ENCODE assay signal across 8 cellular contexts in the genomic region with DNA sequence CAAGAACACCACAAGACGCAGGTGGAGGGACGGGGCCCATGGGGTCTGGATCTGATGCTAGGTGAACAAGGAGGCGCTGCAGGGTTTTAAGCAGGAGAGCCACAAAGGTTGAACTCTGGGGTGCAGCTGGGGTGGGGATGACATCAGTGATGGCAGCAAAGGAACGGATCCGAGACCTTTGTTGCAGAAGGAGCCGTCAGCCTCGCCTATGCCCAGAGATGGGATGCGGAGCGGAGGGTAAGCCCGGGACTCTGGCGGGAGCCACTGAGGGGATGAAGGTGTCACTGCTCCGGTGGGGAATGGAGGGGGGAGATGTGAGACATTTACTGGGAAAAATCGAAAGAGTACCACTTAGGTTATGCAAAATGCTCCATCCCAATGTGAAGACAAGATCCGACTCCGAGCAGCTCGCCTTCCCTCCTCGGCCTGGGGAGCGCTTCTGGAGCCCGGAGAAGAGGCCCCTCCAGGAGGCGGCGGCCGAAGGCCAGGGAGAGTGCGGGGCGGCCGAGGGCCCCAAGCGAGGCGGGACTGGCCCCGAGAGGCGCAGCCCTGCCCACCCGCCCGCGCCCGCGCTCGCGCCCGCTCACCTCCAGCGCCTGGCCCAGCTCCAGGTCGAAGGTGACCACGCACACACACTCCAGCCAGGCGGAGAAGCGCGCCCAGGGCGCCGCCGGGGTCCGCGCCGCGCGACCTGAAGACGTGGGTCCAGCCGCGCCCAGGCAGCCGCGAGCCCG. TPM values are rescaled to one million over a fixed set of nuclear protein-coding genes. Genes with fewer than 3 reads are reported as not detected.
A peak's percentile ranks its signal among the peaks of the same experiment; 100 is the strongest.
DNase-seq lines count a peak whose midpoint lies in the region; ATAC-seq, FAIRE-seq and TF ChIP-seq lines count a peak whose summit lies in the region.

No MANE protein-coding gene starts in this region.

- no peak for ATAC-seq in activated CD8-positive, alpha-beta T cell treated with anti-CD3 and anti-CD28 coated beads for 36 hours
- no peak for ATAC-seq in GM21723 (IDR thresholded peaks at IDR 0.05; ENCODE audit: unreplicated experiment)

- TF ChIP-seq CTCF in activated CD8-positive, alpha-beta T cell treated with anti-CD3 and anti-CD28 coated beads for 36 hours (IDR thresholded peaks at IDR 0.05) = no peak
- TF ChIP-seq CTCF in keratinocyte (optimal IDR thresholded peaks at IDR 0.05 in 1 of 3, IDR thresholded peaks at IDR 0.05 in 1 of 3, conservative IDR thresholded peaks at IDR 0.05 in 1 of 3; ENCODE audit: extremely low read depth in 1 of 3, insufficient read depth in 2 of 3, low read length in 3 of 3) (no peak), suprapubic skin (IDR thresholded peaks at IDR 0.05) (no peak)

- H3K4me3 Mint-ChIP-seq in activated CD4-positive, alpha-beta T cell treated with anti-CD3 and anti-CD28 coated beads, Interleukin-2, amount 10 ng/mL, durations not matched to agents 7 days and 5 days = peak overlapping the region; percentile 68
- H3K4me3 Mint-ChIP-seq in activated CD8-positive, alpha-beta T cell treated with anti-CD3 and anti-CD28 coated beads for 36 hours = peak overlapping the region; percentile 77

- POLR2A ChIA-PET in activated CD4-positive, alpha-beta T cell treated with anti-CD3 and anti-CD28 coated beads, Interleukin-2, amount 10 ng/mL, durations not matched to agents 7 days and 5 days (lab: Charles Lee) = interaction anchor here (0.6 kb wide), 1 partner anchor 12 kb away, joined by 3 read pairs; no protein-coding TSS in a partner anchor
- POLR2A ChIA-PET in activated CD8-positive, alpha-beta T cell treated with anti-CD3 and anti-CD28 coated beads for 36 hours (lab: Charles Lee) = interaction anchor here (1.1 to 1.7 kb wide), 5 partner anchors 9 to 295 kb away, joined by 3 to 8 read pairs (median 4); no protein-coding TSS in a partner anchor

- dilution Hi-C loops in keratinocyte (cut with MboI; ENCODE audit: extremely low pct_ligation_motif_present, low sequenced_read_pairs) = no loop called here

- no peak for TF ChIP-seq EP300 in suprapubic skin (IDR thresholded peaks at IDR 0.05)

- DNase-seq in activated CD4-positive, alpha-beta T cell treated with anti-CD3 and anti-CD28 coated beads, Interleukin-2, amount 10 ng/mL, durations not matched to agents 7 days and 5 days = no peak
- no peak for DNase-seq in activated CD4-positive, alpha-beta T cell treated with anti-CD3 and anti-CD28 coated beads for 4 hours
- no peak for DNase-seq in activated CD8-positive, alpha-beta T cell treated with anti-CD3 and anti-CD28 coated beads for 36 hours
- no peak for DNase-seq in keratinocyte (ENCODE audit: low read depth, low spot score)
- DNase-seq in suprapubic skin (ENCODE audit: low spot score in 2 of 2) = no peak
- DNase-seq in LoVo (ENCODE audit: low spot score) = no peak
- DNase-seq in C1 segment of cervical spinal cord (lab: John Stamatoyannopoulos, UW) = no peak

- H3K36me3 Mint-ChIP-seq in activated CD4-positive, alpha-beta T cell treated with anti-CD3 and anti-CD28 coated beads, Interleukin-2, amount 10 ng/mL, durations not matched to agents 7 days and 5 days (ENCODE audit: low read depth) = no peaks in the 10 kb centered on the region
- H3K36me3 Mint-ChIP-seq in activated CD8-positive, alpha-beta T cell treated with anti-CD3 and anti-CD28 coated beads for 36 hours (ENCODE audit: low read depth) = no peaks in the 10 kb centered on the region

- H4K20me1 ChIP-seq in keratinocyte (ENCODE audit: control insufficient read depth, extremely low read depth, insufficient read depth, low read length) = no peaks in the 10 kb centered on the region

- H3K36me3 ChIP-seq in keratinocyte (ENCODE audit: control insufficient read depth in 2 of 2, extremely low read depth in 1 of 2, insufficient read depth in 2 of 2, low read length in 2 of 2) = no peaks in the 10 kb centered on the region
- no peaks in the 10 kb centered on the region for H3K36me3 ChIP-seq in suprapubic skin

- no peaks in the 10 kb centered on the region for H3K9me3 ChIP-seq in keratinocyte (ENCODE audit: control insufficient read depth, low read depth, low read length)
- H3K9me3 ChIP-seq in suprapubic skin = no peaks in the 10 kb centered on the region

- H3K9me1 ChIP-seq in keratinocyte (ENCODE audit: control insufficient read depth, extremely low read depth, insufficient read depth, low read length) = no peaks in the 10 kb centered on the region

- no peak for TF ChIP-seq POLR2A in suprapubic skin (IDR thresholded peaks at IDR 0.05)

- peak overlapping the region; percentile 20 for H3K27ac Mint-ChIP-seq in activated CD4-positive, alpha-beta T cell treated with anti-CD3 and anti-CD28 coated beads, Interleukin-2, amount 10 ng/mL, durations not matched to agents 7 days and 5 days
- H3K27ac Mint-ChIP-seq in activated CD8-positive, alpha-beta T cell treated with anti-CD3 and anti-CD28 coated beads for 36 hours = no peak overlapping the region

- H3K4me3 ChIP-seq in keratinocyte (ENCODE audit: control insufficient read depth in 2 of 3, extremely low read depth in 1 of 3, insufficient read depth in 2 of 3, low read depth in 1 of 3, low read length in 3 of 3) (peak overlapping the region; percentile 42 to 64 (median 54)), suprapubic skin (peak overlapping the region; percentile 74)

- H3K9ac ChIP-seq in keratinocyte (ENCODE audit: control insufficient read depth, extremely low read depth, insufficient read depth, low read length) = peak overlapping the region; percentile 85

- H3K27me3 ChIP-seq in keratinocyte (ENCODE audit: control insufficient read depth, extremely low read depth, insufficient read depth, low read length) (no peaks in the 10 kb centered on the region), suprapubic skin (no peaks in the 10 kb centered on the region)

- no peak for FAIRE-seq in keratinocyte (lab: Jason Lieb, UNC)

- H2AFZ ChIP-seq in keratinocyte (ENCODE audit: control insufficient read depth, low read length) = peak overlapping the region; percentile 63

- H3K4me1 ChIP-seq in keratinocyte (ENCODE audit: control insufficient read depth, extremely low read depth, insufficient read depth, low read length) (peaks cover 14% of the 10 kb centered on the region), suprapubic skin (peaks cover 23% of the 10 kb centered on the region)

- intact Hi-C loops in activated CD8-positive, alpha-beta T cell treated with anti-CD3 and anti-CD28 coated beads for 36 hours (cut with micrococcal nuclease) = loop anchor here (5.0 kb wide), 1 partner anchor 49 kb away; no protein-coding TSS in a partner anchor

- peaks cover 13% of the 10 kb centered on the region for H3K4me1 Mint-ChIP-seq in activated CD4-positive, alpha-beta T cell treated with anti-CD3 and anti-CD28 coated beads, Interleukin-2, amount 10 ng/mL, durations not matched to agents 7 days and 5 days
- H3K4me1 Mint-ChIP-seq in activated CD8-positive, alpha-beta T cell treated with anti-CD3 and anti-CD28 coated beads for 36 hours (ENCODE audit: low read depth) = peaks cover 15% of the 10 kb centered on the region

- H3K27me3 Mint-ChIP-seq in activated CD4-positive, alpha-beta T cell treated with anti-CD3 and anti-CD28 coated beads, Interleukin-2, amount 10 ng/mL, durations not matched to agents 7 days and 5 days = peaks cover 24% of the 10 kb centered on the region
- peaks cover 10% of the 10 kb centered on the region for H3K27me3 Mint-ChIP-seq in activated CD8-positive, alpha-beta T cell treated with anti-CD3 and anti-CD28 coated beads for 36 hours

- CTCF ChIA-PET in activated CD4-positive, alpha-beta T cell treated with anti-CD3 and anti-CD28 coated beads, Interleukin-2, amount 10 ng/mL, durations not matched to agents 7 days and 5 days (lab: Charles Lee) = interaction anchor here (0.5 to 8.6 kb wide), 7 partner anchors 10 to 75 kb away, joined by 3 to 54 read pairs (median 4); a partner anchor contains a TSS
- CTCF ChIA-PET in activated CD8-positive, alpha-beta T cell treated with anti-CD3 and anti-CD28 coated beads for 36 hours (lab: Charles Lee) = interaction anchor here (0.8 to 6.4 kb wide), 9 partner anchors 11 to 75 kb away, joined by 3 to 44 read pairs (median 15); a partner anchor contains a TSS

- 33% methylated on average over 21 of the region's 57 CpGs for WGBS in suprapubic skin

- H3K4me2 ChIP-seq in keratinocyte (ENCODE audit: control insufficient read depth, extremely low read depth, insufficient read depth, low read depth, low read length) = peak overlapping the region; percentile 85

- H3K79me2 ChIP-seq in keratinocyte (ENCODE audit: control insufficient read depth, insufficient read depth, low read length) = no peaks in the 10 kb centered on the region

- H3K9me3 Mint-ChIP-seq in activated CD4-positive, alpha-beta T cell treated with anti-CD3 and anti-CD28 coated beads, Interleukin-2, amount 10 ng/mL, durations not matched to agents 7 days and 5 days = no peaks in the 10 kb centered on the region
- no peaks in the 10 kb centered on the region for H3K9me3 Mint-ChIP-seq in activated CD8-positive, alpha-beta T cell treated with anti-CD3 and anti-CD28 coated beads for 36 hours

- H3K27ac ChIP-seq in keratinocyte (ENCODE audit: control insufficient read depth, insufficient read depth, low read length) (peak overlapping the region; percentile 20), suprapubic skin (peak overlapping the region; percentile 31)

RNA-seq across cellular contexts. Expression of a gene that starts 0.4 kb away (rescaled TPM):
- total RNA-seq in activated CD4-positive, alpha-beta T cell treated with anti-CD3 and anti-CD28 coated beads, Interleukin-2, amount 10 ng/mL, durations not matched to agents 7 days and 5 days = 1 to 10 TPM; 3.1 to 3.6 TPM
- 1 to 10 TPM; 4.6 to 5.3 TPM for total RNA-seq in activated CD8-positive, alpha-beta T cell treated with anti-CD3 and anti-CD28 coated beads for 36 hours
- 0.94 to 3.1 TPM (median 1.4 TPM) in 3 replicates for polyA plus RNA-seq in keratinocyte
- 1.2 TPM for polyA plus RNA-seq in keratinocyte (2011; ENCODE audit: low read depth)
- polyA plus RNA-seq in keratinocyte (2011; cell fraction: cytosol; rRNA removed) = 1.2 and 2.1 TPM in 2 replicates
- 11.3 and 18.0 TPM in 2 replicates for polyA plus RNA-seq in keratinocyte (2011; cell fraction: nucleus; rRNA removed)
- polyA plus RNA-seq in keratinocyte (2012; ENCODE audit: low replicate concordance) = 1.0 and 3.2 TPM in 2 replicates
- polyA minus RNA-seq in keratinocyte = 0.93 to 2.4 TPM (median 1.1 TPM) in 3 replicates
- 2.1 TPM for polyA minus RNA-seq in keratinocyte (2011; cell fraction: cytosol; rRNA and poly(A)+ RNA removed)
- 3.7 and 5.8 TPM in 2 replicates for polyA minus RNA-seq in keratinocyte (2011; cell fraction: nucleus; rRNA and poly(A)+ RNA removed)
- total RNA-seq in suprapubic skin = 1 to 10 TPM; 3.3 to 5.4 (median 3.4) TPM

RNA-seq across cellular contexts. Expression of a gene that starts 16.7 kb away (rescaled TPM):
- total RNA-seq in activated CD4-positive, alpha-beta T cell treated with anti-CD3 and anti-CD28 coated beads, Interleukin-2, amount 10 ng/mL, durations not matched to agents 7 days and 5 days = 10 to 100 TPM; 55.6 to 67.6 TPM
- 10 to 100 TPM; 44.2 to 44.3 TPM for total RNA-seq in activated CD8-positive, alpha-beta T cell treated with anti-CD3 and anti-CD28 coated beads for 36 hours
- 19.8 to 29.7 TPM (median 23.2 TPM) in 3 replicates for polyA plus RNA-seq in keratinocyte
- polyA plus RNA-seq in keratinocyte (2011; ENCODE audit: low read depth) = 11.6 TPM
- polyA plus RNA-seq in keratinocyte (2011; cell fraction: cytosol; rRNA removed) = 13.3 and 28.8 TPM in 2 replicates
- polyA plus RNA-seq in keratinocyte (2011; cell fraction: nucleus; rRNA removed) = 38.8 and 54.6 TPM in 2 replicates
- polyA plus RNA-seq in keratinocyte (2012; ENCODE audit: low replicate concordance) = 20.6 and 25.0 TPM in 2 replicates
- 28.0 to 48.1 TPM (median 40.1 TPM) in 3 replicates for polyA minus RNA-seq in keratinocyte
- polyA minus RNA-seq in keratinocyte (2011; cell fraction: cytosol; rRNA and poly(A)+ RNA removed) = 31.7 TPM
- polyA minus RNA-seq in keratinocyte (2011; cell fraction: nucleus; rRNA and poly(A)+ RNA removed) = 29.2 and 36.5 TPM in 2 replicates
- 10 to 100 TPM; 46.7 to 70.3 (median 64.6) TPM for total RNA-seq in suprapubic skin

RNA-seq across cellular contexts. Expression of a gene that starts 18.9 kb away (rescaled TPM):
- 10 to 100 TPM; 10.7 to 11.1 TPM for total RNA-seq in activated CD4-positive, alpha-beta T cell treated with anti-CD3 and anti-CD28 coated beads, Interleukin-2, amount 10 ng/mL, durations not matched to agents 7 days and 5 days
- 10 to 100 TPM; 22.1 to 26.4 TPM for total RNA-seq in activated CD8-positive, alpha-beta T cell treated with anti-CD3 and anti-CD28 coated beads for 36 hours
- 44.3 to 90.3 TPM (median 66.2 TPM) in 3 replicates for polyA plus RNA-seq in keratinocyte
- 123 TPM for polyA plus RNA-seq in keratinocyte (2011; ENCODE audit: low read depth)
- polyA plus RNA-seq in keratinocyte (2011; cell fraction: cytosol; rRNA removed) = 21.3 and 35.3 TPM in 2 replicates
- 208 and 264 TPM in 2 replicates for polyA plus RNA-seq in keratinocyte (2011; cell fraction: nucleus; rRNA removed)
- 81.4 and 94.0 TPM in 2 replicates for polyA plus RNA-seq in keratinocyte (2012; ENCODE audit: low replicate concordance)
- polyA minus RNA-seq in keratinocyte = 131 to 309 TPM (median 181 TPM) in 3 replicates
- polyA minus RNA-seq in keratinocyte (2011; cell fraction: cytosol; rRNA and poly(A)+ RNA removed) = 135 TPM
- 352 and 408 TPM in 2 replicates for polyA minus RNA-seq in keratinocyte (2011; cell fraction: nucleus; rRNA and poly(A)+ RNA removed)
- 100 to 1,000 TPM; 117 to 231 (median 192) TPM for total RNA-seq in suprapubic skin

RNA-seq across cellular contexts. Expression of a gene that starts 56.2 kb away (rescaled TPM):
- 10 to 100 TPM; 10.7 to 12.6 TPM for total RNA-seq in activated CD4-positive, alpha-beta T cell treated with anti-CD3 and anti-CD28 coated beads, Interleukin-2, amount 10 ng/mL, durations not matched to agents 7 days and 5 days
- total RNA-seq in activated CD8-positive, alpha-beta T cell treated with anti-CD3 and anti-CD28 coated beads for 36 hours = 1 to 10 TPM; 5.9 to 6.2 TPM
- polyA plus RNA-seq in keratinocyte = 3.4 to 12.6 TPM (median 4.6 TPM) in 3 replicates
- 2.1 TPM for polyA plus RNA-seq in keratinocyte (2011; ENCODE audit: low read depth)
- polyA plus RNA-seq in keratinocyte (2011; cell fraction: cytosol; rRNA removed) = 4.8 and 9.8 TPM in 2 replicates
- polyA plus RNA-seq in keratinocyte (2011; cell fraction: nucleus; rRNA removed) = 17.4 and 26.6 TPM in 2 replicates
- polyA plus RNA-seq in keratinocyte (2012; ENCODE audit: low replicate concordance) = 4.3 and 6.8 TPM in 2 replicates
- 6.5 to 11.9 TPM (median 11.8 TPM) in 3 replicates for polyA minus RNA-seq in keratinocyte
- polyA minus RNA-seq in keratinocyte (2011; cell fraction: cytosol; rRNA and poly(A)+ RNA removed) = 13.4 TPM
- 8.3 and 9.3 TPM in 2 replicates for polyA minus RNA-seq in keratinocyte (2011; cell fraction: nucleus; rRNA and poly(A)+ RNA removed)
- 1 to 10 TPM; 3.8 to 5.8 (median 4.5) TPM for total RNA-seq in suprapubic skin

Comparison
In these comparisons a context has a peak if more than half of its experiments do, and no peak if none do; other contexts are left out.
1. RNA of a gene that starts 18.9 kb away (total RNA-seq): 117 to 231 TPM in suprapubic skin; 22.1 to 26.4 TPM in activated CD8-positive, alpha-beta T cell treated with anti-CD3 and anti-CD28 coated beads for 36 hours and 10.7 to 11.1 TPM in activated CD4-positive, alpha-beta T cell treated with anti-CD3 and anti-CD28 coated beads, Interleukin-2, amount 10 ng/mL, durations not matched to agents 7 days and 5 days; every median in the first group is over 4 times any median in the second.